Comparison of ENCODE assay signal across 21 cellular contexts in genomic region chr1:108047085-108047484, GRCh38.
DNase-seq lines count a peak whose midpoint lies in the region; ATAC-seq, FAIRE-seq and TF ChIP-seq lines count a peak whose summit lies in the region.
"Had no signal": no experiment of that assay in that cellular context is flagged by ENCODE, and none has a peak within 500 bp of the region (broad histone marks: within the 10 kb centered on the region; RNA-seq: fewer than 3 reads in every experiment).

No MANE protein-coding gene starts in this region.

- H3K18ac ChIP-seq in H9 (ENCODE audit: insufficient read length, low read depth, low read length) = peak overlapping the region; percentile 29

- no peak overlapping the region for H4K91ac ChIP-seq in H9 (ENCODE audit: insufficient read length, low read depth, low read length)

- peaks cover 10 to 49% (median 24%) of the 10 kb centered on the region in 11 experiments; a peak in 21 of 22 replicates for H3K9me3 ChIP-seq in BLaER1 treated with 17β-estradiol and CSF1 and Interleukin-3, amounts not matched to agents 10 nM and 100 nM (replicated peaks in 1 of 11)
- H3K9me3 ChIP-seq in H9 (ENCODE audit: control insufficient read depth, low read depth, low read length) = no peaks in the 10 kb centered on the region
- no peaks in the 10 kb centered on the region for H3K9me3 ChIP-seq in K562 (replicated peaks; ENCODE audit: control insufficient read depth, insufficient read depth, low read depth, low read length)
- H3K9me3 ChIP-seq: BE2C had no signal

- WGBS in H9 (ENCODE audit: extremely low coverage, insufficient read length, low lambda C conversion rate) = no CpG with 5 or more reads among the region's 5 CpGs
- whole genome bisulfite sequencing in K562 (ENCODE audit: insufficient coverage, low coverage, missing lambda C conversion rate) = 0% methylated on average over 5 of the region's 5 CpGs

- no peak overlapping the region for H3K9ac ChIP-seq in BLaER1 treated with 17β-estradiol and CSF1 and Interleukin-3, amounts not matched to agents 10 nM and 100 nM
- H3K9ac ChIP-seq in H9 (ENCODE audit: extremely low read depth, insufficient read length, low read length) (no peak overlapping the region), K562 (ENCODE audit: insufficient read depth in 1 of 2, low read depth in 2 of 2, low read length in 2 of 2) (no peak overlapping the region)
- H3K9ac ChIP-seq: GM23248 had no signal

- no peak overlapping the region for H3K27ac ChIP-seq in BLaER1 treated with 17β-estradiol and CSF1 and Interleukin-3, amounts not matched to agents 10 nM and 100 nM
- no peak overlapping the region for H3K27ac ChIP-seq in H9 (ENCODE audit: insufficient read length, low read depth, low read length)
- no peak overlapping the region for H3K27ac ChIP-seq in K562 (ENCODE audit: extremely low read depth, low read depth, low read length)
- H3K27ac ChIP-seq: GM23248, HL-60 had no signal

- TF ChIP-seq RAD21 in K562 (CRISPR knock-in tag; conservative IDR thresholded peaks at IDR 0.05 in 1 of 2, IDR thresholded peaks at IDR 0.05 in 1 of 2) = no peak

- H2AK5ac ChIP-seq in H9 (ENCODE audit: insufficient read length, low read length) = no peak overlapping the region

- BruUV-seq in K562 (replicated peaks; lab: Mats Ljungman, UMichigan) = no TSS peak

- H3K23me2 ChIP-seq in H9 (ENCODE audit: insufficient read length, low read depth, low read length, poor library complexity, severe bottlenecking) = no peaks in the 10 kb centered on the region

- H3K36me3 ChIP-seq in BLaER1 treated with 17β-estradiol and CSF1 and Interleukin-3, amounts not matched to agents 10 nM and 100 nM = peaks cover 0 to 5% (median 0%) of the 10 kb centered on the region in 11 experiments; a peak in 1 of 22 replicates
- H3K36me3 ChIP-seq in K562 (ENCODE audit: control insufficient read depth, insufficient read depth, low read length) = no peaks in the 10 kb centered on the region
- H3K36me3 ChIP-seq: BE2C had no signal

- TF ChIP-seq CTCF in H9 (conservative IDR thresholded peaks at IDR 0.05) = no peak
- no peak for TF ChIP-seq CTCF in K562 (IDR thresholded peaks at IDR 0.05 in 2 of 3, conservative IDR thresholded peaks at IDR 0.05 in 1 of 3; ENCODE audit: insufficient read depth in 2 of 3, low read depth in 1 of 3, low read length in 3 of 3)
- no peak for TF ChIP-seq CTCF in nephron progenitor cell (IDR thresholded peaks at IDR 0.05)
- TF ChIP-seq CTCF in glutamatergic neuron (IDR thresholded peaks at IDR 0.05; ENCODE audit: partially characterized antibody, unreplicated experiment) = no peak

- H3K4me1 Mint-ChIP-seq in H9 (peaks cover 20 to 25% of the 10 kb centered on the region in 2 experiments; a peak in 3 of 4 replicates), nephron progenitor cell (peaks cover 22% of the 10 kb centered on the region), glutamatergic neuron (ENCODE audit: low read depth, unreplicated experiment) (no peaks in the 10 kb centered on the region)

- no peak overlapping the region for H3T11ph ChIP-seq in H9 (ENCODE audit: low read length)

- DNase-seq in H9 = no peak
- DNase-seq in K562 (ENCODE audit: extremely low read depth in 1 of 4, low spot score in 3 of 4) = no peak
- no peak for DNase-seq in nephron progenitor cell
- DNase-seq in glutamatergic neuron = no peak
- DNase-seq in GM12892 (ENCODE audit: insufficient read length) = no peak
- no peak for DNase-seq in NCI-H345 (lab: John Stamatoyannopoulos, UW)
- DNase-seq in cerebellar cortex (ENCODE audit: low spot score) = no peak
- DNase-seq: ACHN; BE2C; Calu3; CD4-positive, alpha-beta memory T cell; DMS79 treated with DMSO at 0.1 percent for 48 hours; GF-D8; GM23248; HCEC 1CT; IMR-90; KBM-7 had no signal

- no peak overlapping the region for H3K23ac ChIP-seq in H9 (ENCODE audit: insufficient read length, low read depth, low read length)

- peak overlapping the region in 7 of 11 experiments; percentile 4 to 77 (median 17); a peak in 9 of 22 replicates for H3K4me2 ChIP-seq in BLaER1 treated with 17β-estradiol and CSF1 and Interleukin-3, amounts not matched to agents 10 nM and 100 nM
- H3K4me2 ChIP-seq in H9 (ENCODE audit: insufficient read depth, insufficient read length, low read length) (no peak overlapping the region), K562 (ENCODE audit: insufficient read depth, low read length) (no peak overlapping the region)

- H4K5ac ChIP-seq in H9 (ENCODE audit: insufficient read length, low read depth, low read length) = no peak overlapping the region

- ATAC-seq in K562 = no peak

- no peak overlapping the region for H3K4me3 ChIP-seq in BLaER1 treated with 17β-estradiol and CSF1 and Interleukin-3, amounts not matched to agents 10 nM and 100 nM
- no peak overlapping the region for H3K4me3 ChIP-seq in K562
- H3K4me3 ChIP-seq: GM23248 had no signal

- H3K56ac ChIP-seq in H9 (ENCODE audit: insufficient read length, low read depth, low read length) = no peak overlapping the region

- in situ Hi-C loops in K562 (cut with MboI) = no loop called here

- no peaks in the 10 kb centered on the region for H4K20me1 ChIP-seq in BLaER1 treated with 17β-estradiol and CSF1 and Interleukin-3, amounts not matched to agents 10 nM and 100 nM
- no peaks in the 10 kb centered on the region for H4K20me1 ChIP-seq in H9 (ENCODE audit: control insufficient read depth, insufficient read depth, insufficient read length)
- no peaks in the 10 kb centered on the region for H4K20me1 ChIP-seq in K562 (replicated peaks; ENCODE audit: control insufficient read depth, insufficient read depth, low read length)

- peaks cover 59 to 91% (median 69%) of the 10 kb centered on the region in 10 experiments for H3K4me1 ChIP-seq in BLaER1 treated with 17β-estradiol and CSF1 and Interleukin-3, amounts not matched to agents 10 nM and 100 nM
- H3K4me1 ChIP-seq in H9 (ENCODE audit: insufficient read depth, low read length) (peaks cover 15% of the 10 kb centered on the region), K562 (replicated peaks in 1 of 2; ENCODE audit: control insufficient read depth in 2 of 2, insufficient read depth in 2 of 2, low read length in 2 of 2) (no peaks in the 10 kb centered on the region)
- H3K4me1 ChIP-seq: BE2C had no signal

- no peaks in the 10 kb centered on the region for H3K9me1 ChIP-seq in K562 (ENCODE audit: control insufficient read depth, insufficient read depth, low read length)

- POLR2A ChIA-PET in K562 (lab: Yijun Ruan, JAX) = no interaction called here

- no peak overlapping the region for H3K4me3 Mint-ChIP-seq in H9
- H3K4me3 Mint-ChIP-seq in nephron progenitor cell = no peak overlapping the region
- H3K4me3 Mint-ChIP-seq in glutamatergic neuron (ENCODE audit: unreplicated experiment) = no peak overlapping the region
- H3K4me3 Mint-ChIP-seq: CD14-positive monocyte; CD4-positive, alpha-beta memory T cell had no signal

- no peak for TF ChIP-seq EP300 in K562 (IDR thresholded peaks at IDR 0.05; ENCODE audit: low read length)

- H3K27ac Mint-ChIP-seq in H9 (no peak overlapping the region), nephron progenitor cell (peak overlapping the region; percentile 37), glutamatergic neuron (ENCODE audit: unreplicated experiment) (no peak overlapping the region)
- H3K27ac Mint-ChIP-seq: CD4-positive, alpha-beta memory T cell had no signal

- CTCF ChIA-PET in K562 (lab: Yijun Ruan, JAX; ENCODE audit: low intra/inter-chr PET ratio) = no interaction called here

- no peak overlapping the region for H2BK5ac ChIP-seq in H9 (ENCODE audit: insufficient read length, low read length)

- H3K79me1 ChIP-seq in H9 (ENCODE audit: insufficient read depth, low read depth, low read length, poor library complexity, severe bottlenecking) = no peaks in the 10 kb centered on the region

- H2BK12ac ChIP-seq in H9 (ENCODE audit: insufficient read length, low read depth, low read length) = no peak overlapping the region

- intact Hi-C loops in K562 (cut with micrococcal nuclease) = no loop called here

- TF ChIP-seq POLR2A in K562 (conservative IDR thresholded peaks at IDR 0.05) = no peak
- TF ChIP-seq POLR2A in GM12892 (IDR thresholded peaks at IDR 0.05; ENCODE audit: low read depth, low read length) = no peak

- FAIRE-seq in K562 (lab: Jason Lieb, UNC) = no peak
- no peak for FAIRE-seq in GM12892 (lab: Jason Lieb, UNC)
- FAIRE-seq: A204.1 had no signal

- H2AFZ ChIP-seq in H9 (ENCODE audit: low read length) (no peak overlapping the region), K562 (ENCODE audit: low read depth, low read length) (no peak overlapping the region)
- H2AFZ ChIP-seq: GM23248 had no signal

- no peaks in the 10 kb centered on the region for H3K27me3 ChIP-seq in BLaER1 treated with 17β-estradiol and CSF1 and Interleukin-3, amounts not matched to agents 10 nM and 100 nM
- H3K27me3 ChIP-seq in H9 (ENCODE audit: insufficient read depth, low read length) = no peaks in the 10 kb centered on the region
- H3K27me3 ChIP-seq in K562 (ENCODE audit: control insufficient read depth in 2 of 2, insufficient read depth in 2 of 2, low read length in 2 of 2) = peaks cover 0 to 26% of the 10 kb centered on the region in 2 experiments; a peak in 2 of 5 replicates

- H3K36me3 Mint-ChIP-seq in H9 (ENCODE audit: insufficient read depth in 1 of 3, low read depth in 3 of 3) = no peaks in the 10 kb centered on the region
- H3K36me3 Mint-ChIP-seq in nephron progenitor cell (ENCODE audit: low read depth) = no peaks in the 10 kb centered on the region
- no peaks in the 10 kb centered on the region for H3K36me3 Mint-ChIP-seq in glutamatergic neuron (ENCODE audit: unreplicated experiment)
- H3K36me3 Mint-ChIP-seq: CD4-positive, alpha-beta memory T cell had no signal

- H2BK20ac ChIP-seq in H9 (ENCODE audit: low read depth, low read length, poor library complexity, severe bottlenecking) = no peak overlapping the region

- H3K79me2 ChIP-seq in H9 (ENCODE audit: insufficient read depth, low read length) (no peaks in the 10 kb centered on the region), K562 (ENCODE audit: control insufficient read depth, insufficient read depth, low read length) (no peaks in the 10 kb centered on the region)

- H3K4ac ChIP-seq in H9 (ENCODE audit: low read depth, low read length) = no peak overlapping the region

- H2BK15ac ChIP-seq in H9 (ENCODE audit: low read depth, low read length) = no peak overlapping the region

- H2BK120ac ChIP-seq in H9 (ENCODE audit: low read depth, low read length, poor library complexity, severe bottlenecking) = no peak overlapping the region

- no peak overlapping the region for H3K14ac ChIP-seq in H9 (ENCODE audit: insufficient read depth, low read length)

- H3K27me3 Mint-ChIP-seq in H9 (ENCODE audit: low read depth) (peaks cover 4% of the 10 kb centered on the region), nephron progenitor cell (ENCODE audit: low read depth, poor library complexity) (peaks cover 2% of the 10 kb centered on the region), glutamatergic neuron (ENCODE audit: unreplicated experiment) (no peaks in the 10 kb centered on the region)

- H3K9me3 Mint-ChIP-seq in H9 (no peaks in the 10 kb centered on the region), nephron progenitor cell (peaks cover 5% of the 10 kb centered on the region), glutamatergic neuron (ENCODE audit: unreplicated experiment) (peaks cover 2% of the 10 kb centered on the region)

- H4K8ac ChIP-seq in H9 (replicated peaks; ENCODE audit: insufficient read length, low read depth, low read length) = no peak overlapping the region

Comparison
In these comparisons a context has a peak if more than half of its experiments do, and no peak if none do; other contexts are left out.
1. H3K4me2 ChIP-seq: peak in BLaER1 treated with 17β-estradiol and CSF1 and Interleukin-3, amounts not matched to agents 10 nM and 100 nM (7 of 11); none in H9 (single experiment) and K562 (single experiment).